ENCODE assay signal across 9 cellular contexts in genomic region chr18:76459687-76460350, GRCh38. TPM values are rescaled to one million over a fixed set of nuclear protein-coding genes. Genes with fewer than 3 reads are reported as not detected.
DNase-seq lines count a peak whose midpoint lies in the region; ATAC-seq, FAIRE-seq and TF ChIP-seq lines count a peak whose summit lies in the region.
"Had no signal": no experiment of that assay in that cellular context is flagged by ENCODE, and none has a peak within 500 bp of the region (broad histone marks: within the 10 kb centered on the region; RNA-seq: fewer than 3 reads in every experiment).

No MANE protein-coding gene starts in this region.

- intact Hi-C loops in CD14-positive monocyte (cut with micrococcal nuclease): no loop called here
- intact Hi-C loops in pancreas (cut with DNase I): no loop called here
- intact Hi-C loops in CD4-positive, alpha-beta T cell (cut with DNase I, micrococcal nuclease): no loop called here

- H3K36me3 ChIP-seq in pancreas: no peaks in the 10 kb centered on the region

- CTCF ChIA-PET in CD4-positive, alpha-beta T cell (lab: Charles Lee): no interaction called here

- peaks cover under 1 to 5% (median 3%) of the 10 kb centered on the region in 3 donors for H3K4me1 ChIP-seq in pancreas

- no peaks in the 10 kb centered on the region for H3K9me3 Mint-ChIP-seq in CD14-positive monocyte
- H3K9me3 Mint-ChIP-seq in CD4-positive, alpha-beta T cell: no peaks in the 10 kb centered on the region

- TF ChIP-seq CTCF in CD14-positive monocyte (IDR thresholded peaks at IDR 0.05): no peak
- TF ChIP-seq CTCF in fibroblast of villous mesenchyme (IDR thresholded peaks at IDR 0.05; ENCODE audit: insufficient read depth, low read depth, low read length): no peak
- no peak for TF ChIP-seq CTCF in pancreas (IDR thresholded peaks at IDR 0.05)
- no peak for TF ChIP-seq CTCF in CD4-positive, alpha-beta T cell (IDR thresholded peaks at IDR 0.05)

- FAIRE-seq in pancreas (lab: Jason Lieb, UNC): no peak
- FAIRE-seq in GM19239 (lab: Jason Lieb, UNC): no peak
- FAIRE-seq: endometrium had no signal

- H3K36me3 Mint-ChIP-seq in CD14-positive monocyte: peaks cover 52 to 78% of the 10 kb centered on the region in 2 donors
- H3K36me3 Mint-ChIP-seq in CD4-positive, alpha-beta T cell (ENCODE audit: low read depth): peaks cover 7% of the 10 kb centered on the region

- peak overlapping the region; percentile 68 to 78 (median 70) for H3K27ac ChIP-seq in pancreas
- H3K27ac ChIP-seq in CD4-positive, alpha-beta T cell (ENCODE audit: low read depth, low read length): no peak overlapping the region

- H3K27me3 ChIP-seq in pancreas: no peaks in the 10 kb centered on the region
- no peaks in the 10 kb centered on the region for H3K27me3 ChIP-seq in CD4-positive, alpha-beta T cell (ENCODE audit: control insufficient read depth, insufficient read depth, low read length)

- ATAC-seq in SK-N-SH treated with all-trans-retinoic acid at 6 μM for 48 hours: peak; percentile 96
- ATAC-seq in pancreas: peak; percentile 73 to 88 (median 84)
- ATAC-seq in activated CD4-positive, CD25-positive, alpha-beta regulatory T cell treated with anti-CD3 and anti-CD28 coated beads, Interleukin-2, amount 50 U/mL, for 24 hours: no peak
- no peak for ATAC-seq in GM21529 (IDR thresholded peaks at IDR 0.05; ENCODE audit: unreplicated experiment)
- no peak for ATAC-seq in CD4-positive, alpha-beta T cell (ENCODE audit: poor library complexity)

- H3K27me3 Mint-ChIP-seq in CD14-positive monocyte (ENCODE audit: low read depth in 3 of 3): peaks cover 0 to 3% (median 0%) of the 10 kb centered on the region in 3 donors
- no peaks in the 10 kb centered on the region for H3K27me3 Mint-ChIP-seq in CD4-positive, alpha-beta T cell

- peaks cover 67% of the 10 kb centered on the region for H3K4me1 Mint-ChIP-seq in CD14-positive monocyte
- H3K4me1 Mint-ChIP-seq in CD4-positive, alpha-beta T cell (ENCODE audit: low read depth): peaks cover 26% of the 10 kb centered on the region

- H3K4me3 ChIP-seq in fibroblast of villous mesenchyme (ENCODE audit: low read depth, low read length): no peak overlapping the region
- H3K4me3 ChIP-seq in pancreas: no peak overlapping the region

- DNase-seq in CD14-positive monocyte (ENCODE audit: low spot score) (no peak), fibroblast of villous mesenchyme (ENCODE audit: low read depth) (peak; percentile 93), pancreas (peak in 3 of 6 donors; percentile 60 to 70 (median 69)), GM19239 (ENCODE audit: insufficient read length, low spot score) (no peak)
- no peak for DNase-seq in CD4-positive, alpha-beta T cell

- H3K9me3 ChIP-seq in pancreas: no peaks in the 10 kb centered on the region
- H3K9me3 ChIP-seq in CD4-positive, alpha-beta T cell (ENCODE audit: control insufficient read depth, low read length): no peaks in the 10 kb centered on the region

- WGBS in pancreas, 2 donors: 67 to 68% methylated on average over 26 of the region's 26 CpGs

- POLR2A ChIA-PET in CD4-positive, alpha-beta T cell (lab: Charles Lee): no interaction called here

- peak overlapping the region in 6 of 7 donors; percentile 54 to 74 (median 68) for H3K27ac Mint-ChIP-seq in CD14-positive monocyte
- no peak overlapping the region for H3K27ac Mint-ChIP-seq in CD4-positive, alpha-beta T cell

- H3K4me3 Mint-ChIP-seq in CD14-positive monocyte: no peak overlapping the region
- no peak overlapping the region for H3K4me3 Mint-ChIP-seq in CD4-positive, alpha-beta T cell

TF ChIP-seq in SK-N-SH treated with all-trans-retinoic acid at 6 μM for 48 hours, 23 proteins besides CTCF, POLR2A, EP300 and RAD21:
- TF ChIP-seq ISL1 (CRISPR knock-in tag; IDR thresholded peaks at IDR 0.05) (peak; percentile 37; the same call in 1 of the 2 replicates), GLIS3 (CRISPR knock-in tag; IDR thresholded peaks at IDR 0.05) (no peak), CREB5 (CRISPR knock-in tag; IDR thresholded peaks at IDR 0.05; ENCODE audit: low read depth) (0 out of 2 replicates have a peak, but pooled peaks have one; percentile 24)

RNA-seq across cellular contexts. Expression of gene ZNF516, which starts 35.2 kb away (rescaled TPM):
- polyA plus RNA-seq in CD14-positive monocyte (1 to 10 TPM; 5.0 to 8.6 TPM), pancreas (1 to 10 TPM; 5.4 to 9.3 TPM)
- total RNA-seq in fibroblast of villous mesenchyme (50.6 and 53.1 TPM in 2 replicates), pancreas (10 to 100 TPM; 10.3 to 21.3 (median 14.1) TPM)
- 10 to 100 TPM; 22.4 to 29.3 TPM for total RNA-seq in CD4-positive, alpha-beta T cell

Comparison
In these comparisons a context has a peak if more than half of its experiments do, and no peak if none do; other contexts are left out.
1. ATAC-seq: peak in SK-N-SH treated with all-trans-retinoic acid at 6 μM for 48 hours (single experiment) and pancreas (4 of 4); none in activated CD4-positive, CD25-positive, alpha-beta regulatory T cell treated with anti-CD3 and anti-CD28 coated beads, Interleukin-2, amount 50 U/mL, for 24 hours (0 of 2), GM21529 (single experiment) and CD4-positive, alpha-beta T cell (single experiment).